8 cellular contexts compared by ENCODE assay signal in the genomic region with DNA sequence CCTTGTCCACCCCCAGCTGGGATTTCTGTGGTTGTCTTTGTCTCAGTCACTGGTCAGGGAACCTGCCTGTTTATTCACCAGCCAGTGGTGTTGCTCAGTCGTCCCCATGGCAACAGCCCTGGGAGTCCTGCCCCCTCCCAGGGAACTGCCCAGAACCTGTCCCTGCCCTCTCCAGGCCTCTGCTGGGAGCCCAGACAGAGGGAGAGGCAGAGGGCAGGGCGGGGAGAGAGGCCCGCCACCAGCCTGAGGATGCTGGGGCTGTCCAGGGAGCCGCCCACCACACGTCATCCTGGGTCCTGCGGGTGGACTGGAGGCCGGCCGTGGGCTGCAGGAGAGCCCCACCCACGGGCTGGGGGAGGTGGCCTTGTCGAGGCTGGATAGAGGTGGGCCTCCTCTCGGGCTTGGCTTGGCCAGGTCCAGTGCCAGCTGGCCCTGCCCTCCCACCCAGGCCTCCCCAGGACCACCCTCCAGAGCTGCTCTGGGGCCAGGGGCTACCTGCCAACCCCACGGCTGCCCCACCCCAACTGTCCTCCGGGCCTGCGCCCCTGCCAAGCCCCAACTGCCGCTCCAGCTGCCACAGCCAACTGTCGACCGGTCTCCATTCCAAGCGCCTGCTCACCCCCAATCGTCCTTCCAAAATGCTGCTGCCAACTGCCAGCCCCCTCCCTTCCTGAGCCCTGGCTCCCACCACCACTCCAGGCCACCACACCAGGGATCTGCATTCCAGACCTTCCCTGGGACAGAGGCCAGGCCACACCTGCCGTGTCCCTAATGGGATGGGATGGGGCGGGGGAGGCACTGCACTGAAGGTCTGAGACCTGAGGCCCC. TPM values are rescaled to one million over a fixed set of nuclear protein-coding genes. Genes with fewer than 3 reads are reported as not detected.
A peak's percentile ranks its signal among the peaks of the same experiment; 100 is the strongest.
DNase-seq lines count a peak whose midpoint lies in the region; ATAC-seq and TF ChIP-seq lines count a peak whose summit lies in the region.

No MANE protein-coding gene starts in this region.

- H3K4me3 Mint-ChIP-seq in naive thymus-derived CD8-positive, alpha-beta T cell, result peak overlapping the region in 1 of 10 donors; percentile 14

- no peaks in the 10 kb centered on the region for H3K36me3 Mint-ChIP-seq in naive thymus-derived CD8-positive, alpha-beta T cell

- POLR2A ChIA-PET in naive thymus-derived CD8-positive, alpha-beta T cell (lab: Charles Lee), result no interaction called here

- ATAC-seq in GM18873 (IDR thresholded peaks at IDR 0.05; ENCODE audit: low FRiP score, unreplicated experiment) (no peak), GM21515 (IDR thresholded peaks at IDR 0.05; ENCODE audit: unreplicated experiment) (no peak)
- no peak for ATAC-seq in naive thymus-derived CD8-positive, alpha-beta T cell

- H3K4me3 ChIP-seq in testis, result no peak overlapping the region

- H3K9me3 Mint-ChIP-seq in naive thymus-derived CD8-positive, alpha-beta T cell, result no peaks in the 10 kb centered on the region

- no peaks in the 10 kb centered on the region for H3K36me3 ChIP-seq in testis (ENCODE audit: low read depth, missing control alignments)

- no peak for TF ChIP-seq CTCF in testis (IDR thresholded peaks at IDR 0.05)

- no peak for TF ChIP-seq POLR2A in testis (IDR thresholded peaks at IDR 0.05)

- H3K27me3 ChIP-seq in testis, result no peaks in the 10 kb centered on the region

- intact Hi-C loops in testis (cut with DNase I; ENCODE audit: low total_unique reads), result no loop called here

- H3K4me1 Mint-ChIP-seq in naive thymus-derived CD8-positive, alpha-beta T cell, result peaks cover 0 to 9% (median 5%) of the 10 kb centered on the region in 4 donors

- DNase-seq in GOT3 (lab: John Stamatoyannopoulos, UW) (peak; percentile 51), NCI-H524 (lab: John Stamatoyannopoulos, UW) (peak; percentile 96 to 98), cerebellar cortex (ENCODE audit: low spot score) (peak; percentile 99), islet precursor cell (peak; percentile 100), testis (peak; percentile 90)
- DNase-seq in naive thymus-derived CD8-positive, alpha-beta T cell, result no peak

- H3K4me1 ChIP-seq in testis, result peaks cover 9% of the 10 kb centered on the region

- H3K9me3 ChIP-seq in testis, result no peaks in the 10 kb centered on the region

- H3K27me3 Mint-ChIP-seq in naive thymus-derived CD8-positive, alpha-beta T cell, result peaks cover 0 to 14% (median 0%) of the 10 kb centered on the region in 5 donors

- WGBS in testis, 2 donors, result 47 to 48% methylated on average over 7 to 21 of the region's 21 CpGs

- no peak overlapping the region for H3K27ac Mint-ChIP-seq in naive thymus-derived CD8-positive, alpha-beta T cell

- peak overlapping the region; percentile 45 to 66 for H3K27ac ChIP-seq in testis

RNA-seq across cellular contexts. Expression of gene ZBTB46, which starts 4.2 kb away (rescaled TPM):
- total RNA-seq in testis, result 10 to 100 TPM; 12.5 to 15.4 TPM
- 5.2 TPM for polyA plus RNA-seq in testis (ENCODE audit: insufficient read depth, low read depth, low replicate concordance)
- not detected for total RNA-seq in naive thymus-derived CD8-positive, alpha-beta T cell
- polyA plus RNA-seq in naive thymus-derived CD8-positive, alpha-beta T cell, result under 1 TPM; 0.06 to 0.08 (median 0.06) TPM

RNA-seq across cellular contexts. Expression of gene ABHD16B, which starts 26.1 kb away (rescaled TPM):
- total RNA-seq in testis, result 10 to 100 TPM; 13.8 to 20.9 TPM
- 10.8 TPM for polyA plus RNA-seq in testis (ENCODE audit: insufficient read depth, low read depth, low replicate concordance)
- not detected for total RNA-seq in naive thymus-derived CD8-positive, alpha-beta T cell
- under 1 TPM; 0.29 to 0.60 (median 0.57) TPM for polyA plus RNA-seq in naive thymus-derived CD8-positive, alpha-beta T cell

RNA-seq across cellular contexts. Expression of gene TPD52L2, which starts 29.8 kb away (rescaled TPM):
- 100 to 1,000 TPM; 100 to 132 TPM for total RNA-seq in testis
- 89.9 TPM for polyA plus RNA-seq in testis (ENCODE audit: insufficient read depth, low read depth, low replicate concordance)
- total RNA-seq in naive thymus-derived CD8-positive, alpha-beta T cell, result 10 to 100 TPM; 39.3 to 42.0 TPM
- 10 to 100 TPM; 56.4 to 79.0 (median 68.3) TPM for polyA plus RNA-seq in naive thymus-derived CD8-positive, alpha-beta T cell

RNA-seq across cellular contexts. Expression of gene DNAJC5, which starts 59.7 kb away (rescaled TPM):
- total RNA-seq in testis, result 10 to 100 TPM; 58.2 to 64.8 TPM
- 35.6 TPM for polyA plus RNA-seq in testis (ENCODE audit: insufficient read depth, low read depth, low replicate concordance)
- 10 to 100 TPM; 51.8 to 52.9 TPM for total RNA-seq in naive thymus-derived CD8-positive, alpha-beta T cell
- polyA plus RNA-seq in naive thymus-derived CD8-positive, alpha-beta T cell, result 1 to 10 TPM; 4.7 to 7.1 (median 6.7) TPM

Comparison
In these comparisons a context has a peak if more than half of its experiments do, and no peak if none do; other contexts are left out.
1. DNase-seq: peak in GOT3 (single experiment), NCI-H524 (2 of 2), cerebellar cortex (single experiment), islet precursor cell (single experiment) and testis (single experiment); none in naive thymus-derived CD8-positive, alpha-beta T cell (0 of 10).
2. RNA of gene ZBTB46, which starts 4.2 kb away (total RNA-seq): 12.5 to 15.4 TPM in testis; not detected in naive thymus-derived CD8-positive, alpha-beta T cell; every median in the first group is over 10 times any median in the second.
3. RNA of gene ABHD16B, which starts 26.1 kb away (total RNA-seq): 13.8 to 20.9 TPM in testis; not detected in naive thymus-derived CD8-positive, alpha-beta T cell; every median in the first group is over 10 times any median in the second.